Comparison of ENCODE assay signal across 8 cellular contexts in genomic region chr3:33113772-33114621, GRCh38. TPM values are rescaled to one million over a fixed set of nuclear protein-coding genes. Genes with fewer than 3 reads are reported as not detected.
A peak's percentile ranks its signal among the peaks of the same experiment; 100 is the strongest.
DNase-seq lines count a peak whose midpoint lies in the region; ATAC-seq and TF ChIP-seq lines count a peak whose summit lies in the region.

CRTAP (plus strand) TSS chr3:33114014; CDS start chr3:33114078, 64 bp downstream.

- DNase-seq in AG09319 (ENCODE audit: extremely low read depth, low read depth), result peak; percentile 90
- DNase-seq in NCI-H446 treated with DMSO at 0.1 percent for 48 hours (lab: John Stamatoyannopoulos, UW), result peak; percentile 86
- peak; percentile 93 for DNase-seq in activated CD4-positive, alpha-beta T cell treated with anti-CD3 and anti-CD28 coated beads for 36 hours
- peak; percentile 98 for DNase-seq in choroid plexus epithelial cell (ENCODE audit: low read depth)
- peak; percentile 97 for DNase-seq in kidney tubule cell (ENCODE audit: low spot score)
- peak; percentile 64 to 86 for DNase-seq in stimulated activated CD4-positive, alpha-beta T cell treated with anti-CD3 and anti-CD28 coated beads, Interleukin-1b, Interleukin-23, amount 100 ng/mL, for 1 hour (ENCODE audit: low read depth in 2 of 2)

- POLR2A ChIA-PET in activated CD4-positive, alpha-beta T cell treated with anti-CD3 and anti-CD28 coated beads for 36 hours (lab: Charles Lee), result no interaction called here

- H3K4me3 ChIP-seq in choroid plexus epithelial cell (ENCODE audit: low read depth, low read length), result peak within 1 kb of the TSS; percentile 77

- no peak for TF ChIP-seq CTCF in AG09319 (IDR thresholded peaks at IDR 0.05; ENCODE audit: low read depth, low read length)
- no peak for TF ChIP-seq CTCF in choroid plexus epithelial cell (conservative IDR thresholded peaks at IDR 0.05; ENCODE audit: low read depth, low read length)

- no peaks in the 10 kb centered on the region for H3K9me3 Mint-ChIP-seq in activated CD4-positive, alpha-beta T cell treated with anti-CD3 and anti-CD28 coated beads for 36 hours (ENCODE audit: low read depth)

- peak within 1 kb of the TSS; percentile 77 for H3K4me3 Mint-ChIP-seq in activated CD4-positive, alpha-beta T cell treated with anti-CD3 and anti-CD28 coated beads for 36 hours

- no peaks in the 10 kb centered on the region for H3K27me3 Mint-ChIP-seq in activated CD4-positive, alpha-beta T cell treated with anti-CD3 and anti-CD28 coated beads for 36 hours

- intact Hi-C loops in activated CD4-positive, alpha-beta T cell treated with anti-CD3 and anti-CD28 coated beads for 36 hours (cut with DNase I, micrococcal nuclease), result loop anchor here (1.0 to 10.0 kb wide), 9 partner anchors 17 to 603 kb away; partner anchors contain the start of genes GLB1 (in 2 of the 2), TMPPE (in 2 of the 2), CLASP2 (in 1 of the 2) and DYNC1LI1 (in 1 of the 2)

- CTCF ChIA-PET in activated CD4-positive, alpha-beta T cell treated with anti-CD3 and anti-CD28 coated beads for 36 hours (lab: Charles Lee), result interaction anchor here (0.7 to 2.0 kb wide), 6 partner anchors 10 to 267 kb away, joined by 3 to 7 read pairs (median 4); no protein-coding TSS in a partner anchor

- peak within 1 kb of the TSS; percentile 73 for H3K27ac Mint-ChIP-seq in activated CD4-positive, alpha-beta T cell treated with anti-CD3 and anti-CD28 coated beads for 36 hours

- H3K4me1 Mint-ChIP-seq in activated CD4-positive, alpha-beta T cell treated with anti-CD3 and anti-CD28 coated beads for 36 hours, result peaks cover 47% of the 10 kb centered on the region

- no peaks in the 10 kb centered on the region for H3K36me3 Mint-ChIP-seq in activated CD4-positive, alpha-beta T cell treated with anti-CD3 and anti-CD28 coated beads for 36 hours (ENCODE audit: low read depth)

- ATAC-seq in GM18870 (IDR thresholded peaks at IDR 0.05; ENCODE audit: unreplicated experiment) (peak; percentile 55), HG03135 (IDR thresholded peaks at IDR 0.05; ENCODE audit: unreplicated experiment) (peak; percentile 85)
- peak; percentile 87 for ATAC-seq in activated CD4-positive, alpha-beta T cell treated with anti-CD3 and anti-CD28 coated beads for 36 hours

RNA-seq across cellular contexts. Expression of gene CRTAP, which starts in this region (rescaled TPM):
- 10 to 100 TPM; 39.2 to 43.4 TPM for total RNA-seq in activated CD4-positive, alpha-beta T cell treated with anti-CD3 and anti-CD28 coated beads for 36 hours

Comparison
In these comparisons a context has a peak if more than half of its experiments do, and no peak if none do; other contexts are left out.
1. Peak in every context shown above with its lines: DNase-seq, ATAC-seq and H3K4me3 ChIP-seq.